Comparison of ENCODE assay signal across 30 cellular contexts in the genomic region with DNA sequence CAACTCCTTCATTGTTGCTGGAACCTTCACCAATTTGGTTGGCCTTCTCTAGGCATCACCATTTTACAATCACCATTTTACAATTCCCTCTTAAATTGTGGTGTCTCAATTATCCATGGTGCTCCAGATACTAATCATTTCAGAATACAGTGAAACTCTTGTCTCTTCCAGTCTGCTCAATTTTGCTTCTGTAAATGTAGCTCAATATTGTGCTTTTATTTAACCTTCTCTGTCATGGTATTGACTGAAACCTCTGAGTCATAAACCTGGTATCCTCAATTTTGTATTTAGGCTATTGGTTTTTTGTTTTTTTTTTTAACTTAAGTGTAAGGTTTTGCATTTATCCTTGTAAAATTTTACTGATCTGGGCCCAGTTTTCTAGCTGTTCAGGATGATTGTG. TPM values are rescaled to one million over a fixed set of nuclear protein-coding genes. Genes with fewer than 3 reads are reported as not detected.
DNase-seq lines count a peak whose midpoint lies in the region; TF ChIP-seq lines count a peak whose summit lies in the region.
"Had no signal": no experiment of that assay in that cellular context is flagged by ENCODE, and none has a peak within 500 bp of the region (broad histone marks: within the 10 kb centered on the region; RNA-seq: fewer than 3 reads in every experiment).

No MANE protein-coding gene starts in this region.

- intact Hi-C loops in transverse colon (cut with DNase I; ENCODE audit: low total_unique reads) = no loop called here
- intact Hi-C loops in activated CD4-positive, alpha-beta memory T cell treated with anti-CD3 and anti-CD28 coated beads for 36 hours (cut with micrococcal nuclease) = no loop called here

- no peak overlapping the region for H3K4me3 Mint-ChIP-seq in activated CD4-positive, alpha-beta memory T cell treated with anti-CD3 and anti-CD28 coated beads for 36 hours
- H3K4me3 Mint-ChIP-seq: activated CD4-positive, alpha-beta T cell treated with anti-CD3 and anti-CD28 coated beads for 36 hours; activated naive CD8-positive, alpha-beta T cell treated with anti-CD3 and anti-CD28 coated beads, Interleukin-2, amount 50 U/mL, for 24 hours; activated T-cell treated with anti-CD3 and anti-CD28 coated beads, Interleukin-2, amount 50 U/mL, for 24 hours; stimulated activated memory B cell treated with anti-CD40 and anti-IgM and Interleukin-4, amounts not matched to agents 10 μg/mL and 1 μg/mL and 100 μg/mL, for 72 hours; T-helper 17 cell had no signal

- H3K9me3 ChIP-seq in transverse colon = no peaks in the 10 kb centered on the region
- H3K9me3 ChIP-seq: right lobe of liver, SJSA1, suprapubic skin had no signal

- CTCF ChIA-PET in activated CD4-positive, alpha-beta memory T cell treated with anti-CD3 and anti-CD28 coated beads for 36 hours (lab: Charles Lee) = no interaction called here

- no peaks in the 10 kb centered on the region for H3K27me3 ChIP-seq in transverse colon
- H3K27me3 ChIP-seq: brain microvascular endothelial cell, hepatocyte, right lobe of liver, SJSA1, suprapubic skin had no signal

- H3K9me3 Mint-ChIP-seq in activated CD4-positive, alpha-beta memory T cell treated with anti-CD3 and anti-CD28 coated beads for 36 hours = no peaks in the 10 kb centered on the region
- H3K9me3 Mint-ChIP-seq: activated naive CD8-positive, alpha-beta T cell treated with anti-CD3 and anti-CD28 coated beads, Interleukin-2, amount 50 U/mL, for 24 hours; activated T-cell treated with anti-CD3 and anti-CD28 coated beads, Interleukin-2, amount 50 U/mL, for 24 hours; stimulated activated memory B cell treated with anti-CD40 and anti-IgM and Interleukin-4, amounts not matched to agents 10 μg/mL and 1 μg/mL and 100 μg/mL, for 72 hours had no signal

- peaks cover 16 to 56% (median 31%) of the 10 kb centered on the region in 4 donors for H3K4me1 ChIP-seq in transverse colon
- H3K4me1 ChIP-seq: right lobe of liver, SJSA1, suprapubic skin had no signal

- H3K36me3 Mint-ChIP-seq in activated CD4-positive, alpha-beta memory T cell treated with anti-CD3 and anti-CD28 coated beads for 36 hours = peaks cover 25% of the 10 kb centered on the region

- DNase-seq in DMS53 (lab: John Stamatoyannopoulos, UW) (peak; percentile 21), DMS53 treated with DMSO at 0.1 percent for 48 hours (lab: John Stamatoyannopoulos, UW; ENCODE audit: unreplicated experiment) (no peak), SK-MEL-5 (ENCODE audit: low read depth, low spot score) (peak; percentile 22), fibroblast of peridontal ligament (ENCODE audit: extremely low read depth) (peak; percentile 50), transverse colon (no peak)
- no peak for DNase-seq in activated CD8-positive, alpha-beta memory T cell treated with anti-CD3 and anti-CD28 coated beads, Interleukin-2, amount 50 U/mL, for 48 hours
- no peak for DNase-seq in activated naive CD4-positive, alpha-beta T cell (lab: John Stamatoyannopoulos, UW)
- no peak for DNase-seq in activated CD4-positive, alpha-beta memory T cell treated with anti-CD3 and anti-CD28 coated beads for 36 hours
- DNase-seq: activated CD4-positive, alpha-beta T cell treated with anti-CD3 and anti-CD28 coated beads for 36 hours; activated CD8-positive, alpha-beta memory T cell treated with anti-CD3 and anti-CD28 coated beads for 24 hours; activated gamma-delta T cell treated with Interleukin-2 at 50 U/mL for 16 hours; activated naive CD8-positive, alpha-beta T cell treated with anti-CD3 and anti-CD28 coated beads, Interleukin-2, amount 50 U/mL, for 24 hours; activated T-cell treated with anti-CD3 and anti-CD28 coated beads, Interleukin-2, amount 50 U/mL, for 24 hours; brain microvascular endothelial cell; effector CD8-positive, alpha-beta T cell; erythroblast; GOT3; IMR-90; mesendoderm; NCI-H1092; NCI-H187; NCI-H524 treated with DMSO at 0.1 percent for 48 hours; right lobe of liver; stimulated activated CD4-positive, alpha-beta T cell treated with anti-CD3 and anti-CD28 coated beads, Interleukin-4, amount 100 ng/mL, for 4 hours; T-helper 17 cell had no signal

- in situ Hi-C loops in SK-MEL-5 (cut with HindIII; ENCODE audit: low pct_unique_long_range_greater_than_20kb, low sequenced_read_pairs) = no loop called here
- in situ Hi-C loops in transverse colon (cut with MboI; ENCODE audit: low pct_ligation_motif_present in 1 of 4, low pct_unique_long_range_greater_than_20kb in 1 of 4, low sequenced_read_pairs in 3 of 4) = no loop called here

- no peaks in the 10 kb centered on the region for H3K27me3 Mint-ChIP-seq in activated CD4-positive, alpha-beta memory T cell treated with anti-CD3 and anti-CD28 coated beads for 36 hours
- H3K27me3 Mint-ChIP-seq: activated CD4-positive, alpha-beta T cell treated with anti-CD3 and anti-CD28 coated beads for 36 hours; activated naive CD8-positive, alpha-beta T cell treated with anti-CD3 and anti-CD28 coated beads, Interleukin-2, amount 50 U/mL, for 24 hours; activated T-cell treated with anti-CD3 and anti-CD28 coated beads, Interleukin-2, amount 50 U/mL, for 24 hours; stimulated activated memory B cell treated with anti-CD40 and anti-IgM and Interleukin-4, amounts not matched to agents 10 μg/mL and 1 μg/mL and 100 μg/mL, for 72 hours; T-helper 17 cell had no signal

- no peak for TF ChIP-seq POLR2A in transverse colon (IDR thresholded peaks at IDR 0.05)

- POLR2A ChIA-PET in activated CD4-positive, alpha-beta memory T cell treated with anti-CD3 and anti-CD28 coated beads for 36 hours (lab: Charles Lee) = no interaction called here

- TF ChIP-seq EP300 in transverse colon (IDR thresholded peaks at IDR 0.05; ENCODE audit: low read depth) = no peak

- H3K4me1 Mint-ChIP-seq in activated CD4-positive, alpha-beta memory T cell treated with anti-CD3 and anti-CD28 coated beads for 36 hours (ENCODE audit: low read depth) = peaks cover 3% of the 10 kb centered on the region
- H3K4me1 Mint-ChIP-seq: stimulated activated memory B cell treated with anti-CD40 and anti-IgM and Interleukin-4, amounts not matched to agents 10 μg/mL and 1 μg/mL and 100 μg/mL, for 72 hours had no signal

- no peak for TF ChIP-seq CTCF in transverse colon (IDR thresholded peaks at IDR 0.05)

- H3K27ac ChIP-seq in transverse colon = peak overlapping the region; percentile 75 to 88 (median 80)
- H3K27ac ChIP-seq: 22Rv1, right lobe of liver, SJSA1, suprapubic skin had no signal

- H3K36me3 ChIP-seq in transverse colon = peaks cover 0 to 32% (median 11%) of the 10 kb centered on the region in 4 donors

- H3K4me3 ChIP-seq in transverse colon = no peak overlapping the region
- H3K4me3 ChIP-seq: hepatocyte, right lobe of liver, SJSA1, suprapubic skin had no signal

- no peak overlapping the region for H3K27ac Mint-ChIP-seq in activated CD4-positive, alpha-beta memory T cell treated with anti-CD3 and anti-CD28 coated beads for 36 hours
- H3K27ac Mint-ChIP-seq: activated CD4-positive, alpha-beta T cell treated with anti-CD3 and anti-CD28 coated beads for 36 hours; activated naive CD8-positive, alpha-beta T cell treated with anti-CD3 and anti-CD28 coated beads, Interleukin-2, amount 50 U/mL, for 24 hours; activated T-cell treated with anti-CD3 and anti-CD28 coated beads, Interleukin-2, amount 50 U/mL, for 24 hours; stimulated activated memory B cell treated with anti-CD40 and anti-IgM and Interleukin-4, amounts not matched to agents 10 μg/mL and 1 μg/mL and 100 μg/mL, for 72 hours; T-helper 17 cell had no signal

RNA-seq across cellular contexts. Expression of gene STRADB, which starts 16.1 kb away (rescaled TPM):
- total RNA-seq in SK-MEL-5 (2014; rRNA removed; shearing (Covaris generic)) = 52.9 and 64.2 TPM in 2 replicates
- polyA plus RNA-seq in SK-MEL-5 (2015; cell fraction: cytosol; rRNA removed) = 28.4 and 52.4 TPM in 2 replicates
- polyA plus RNA-seq in SK-MEL-5 (2015; cell fraction: nucleus; rRNA removed) = 45.1 and 52.4 TPM in 2 replicates
- 100 to 1,000 TPM in 2 of 4 donors, 10 to 100 TPM in 2; 36.2 to 175 (median 98.5) TPM for total RNA-seq in transverse colon
- 10 to 100 TPM; 18.5 to 19.8 TPM for total RNA-seq in activated CD4-positive, alpha-beta memory T cell treated with anti-CD3 and anti-CD28 coated beads for 36 hours

RNA-seq across cellular contexts. Expression of gene TRAK2, which starts 16.4 kb away (rescaled TPM):
- 53.7 and 59.1 TPM in 2 replicates for total RNA-seq in SK-MEL-5 (2014; rRNA removed; shearing (Covaris generic))
- polyA plus RNA-seq in SK-MEL-5 (2015; cell fraction: cytosol; rRNA removed) = 37.1 and 52.3 TPM in 2 replicates
- 70.4 and 74.0 TPM in 2 replicates for polyA plus RNA-seq in SK-MEL-5 (2015; cell fraction: nucleus; rRNA removed)
- total RNA-seq in transverse colon = 10 to 100 TPM; 41.5 to 78.9 (median 54.5) TPM
- 10 to 100 TPM; 23.5 to 26.0 TPM for total RNA-seq in activated CD4-positive, alpha-beta memory T cell treated with anti-CD3 and anti-CD28 coated beads for 36 hours

Comparison
In these comparisons a context has a peak if more than half of its experiments do, and no peak if none do; other contexts are left out.
1. DNase-seq: peak in DMS53 (single experiment), SK-MEL-5 (single experiment) and fibroblast of peridontal ligament (single experiment); none in DMS53 treated with DMSO at 0.1 percent for 48 hours (single experiment), transverse colon (single experiment), activated CD8-positive, alpha-beta memory T cell treated with anti-CD3 and anti-CD28 coated beads, Interleukin-2, amount 50 U/mL, for 48 hours (single experiment), activated naive CD4-positive, alpha-beta T cell (0 of 4) and activated CD4-positive, alpha-beta memory T cell treated with anti-CD3 and anti-CD28 coated beads for 36 hours (single experiment).